ENCODE assay signal across 2 cellular contexts in the genomic region with DNA sequence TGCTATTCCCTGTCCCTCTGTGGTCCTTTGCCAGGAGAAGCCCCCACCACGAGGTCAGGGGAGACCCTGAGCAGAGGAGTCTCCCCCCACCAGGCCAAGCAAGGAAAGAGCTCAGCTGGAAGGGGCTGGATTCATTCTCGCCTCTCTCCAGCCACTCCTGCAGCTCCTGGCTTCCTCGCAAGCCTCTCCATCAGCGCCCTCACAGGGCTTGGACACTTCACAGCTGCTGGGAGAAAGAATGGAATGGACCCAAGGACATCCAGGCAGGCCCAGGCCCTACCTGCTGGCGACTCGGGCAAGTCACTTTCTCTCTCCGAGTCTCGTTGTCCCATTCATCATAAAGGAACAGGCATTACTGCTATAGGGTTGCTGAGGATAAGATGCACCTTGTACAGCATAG.
TF ChIP-seq lines count a peak whose summit lies in the region.

No MANE protein-coding gene starts in this region.

TF ChIP-seq in IMR-90, 13 proteins besides CTCF, POLR2A, EP300 and RAD21:
- TF ChIP-seq RCOR1 (IDR thresholded peaks at IDR 0.05; ENCODE audit: insufficient replicate concordance, low read length) (no peak), MXI1 (IDR thresholded peaks at IDR 0.05; ENCODE audit: borderline replicate concordance, low read depth, low read length) (no peak)

TF ChIP-seq in H1, 55 proteins besides CTCF, POLR2A, EP300 and RAD21:
- TF ChIP-seq TEAD4 (IDR thresholded peaks at IDR 0.05; ENCODE audit: low read depth, low read length), result no peak
- TF ChIP-seq EZH2 (IDR thresholded peaks at IDR 0.05; ENCODE audit: low read depth, low read length, severe bottlenecking), result no peak
- no peak for TF ChIP-seq YY1 (IDR thresholded peaks at IDR 0.05; ENCODE audit: low read depth, low read length)
- TF ChIP-seq SP1 (IDR thresholded peaks at IDR 0.05; ENCODE audit: low read depth, low read length), result no peak
- TF ChIP-seq CTBP2 (IDR thresholded peaks at IDR 0.05; ENCODE audit: borderline replicate concordance, insufficient read depth, insufficient read length, low read length), result no peak
- no peak for TF ChIP-seq KDM1A (IDR thresholded peaks at IDR 0.05; ENCODE audit: borderline replicate concordance, low read length)
- TF ChIP-seq JUND (IDR thresholded peaks at IDR 0.05; ENCODE audit: low read length), result no peak
- TF ChIP-seq POLR2AphosphoS5 (IDR thresholded peaks at IDR 0.05; ENCODE audit: low read depth, low read length), result no peak
- no peak for TF ChIP-seq TAF1 (IDR thresholded peaks at IDR 0.05; ENCODE audit: low read depth, low read length)
- no peak for TF ChIP-seq POU5F1 (IDR thresholded peaks at IDR 0.05; ENCODE audit: low read depth, low read length)
- no peak for TF ChIP-seq ATF2 (IDR thresholded peaks at IDR 0.05; ENCODE audit: low read length)
